10 cellular contexts compared by ENCODE assay signal in genomic region chr11:128713595-128713994, GRCh38. TPM values are rescaled to one million over a fixed set of nuclear protein-coding genes. Genes with fewer than 3 reads are reported as not detected.
A peak's percentile ranks its signal among the peaks of the same experiment; 100 is the strongest.
DNase-seq lines count a peak whose midpoint lies in the region; ATAC-seq and TF ChIP-seq lines count a peak whose summit lies in the region.
"Had no signal": no experiment of that assay in that cellular context is flagged by ENCODE, and none has a peak within 500 bp of the region (broad histone marks: within the 10 kb centered on the region; RNA-seq: fewer than 3 reads in every experiment).

No MANE protein-coding gene starts in this region.

- H3K27me3 Mint-ChIP-seq in activated T-cell treated with anti-CD3 and anti-CD28 coated beads, Interleukin-2, amount 50 U/mL, for 72 hours (ENCODE audit: low read depth), result no peaks in the 10 kb centered on the region
- no peaks in the 10 kb centered on the region for H3K27me3 Mint-ChIP-seq in activated T-cell treated with anti-CD3 and anti-CD28 coated beads, Interleukin-2, amount 50 U/mL, for 4 hours (ENCODE audit: low read depth)
- peaks cover 2% of the 10 kb centered on the region for H3K27me3 Mint-ChIP-seq in IgD-negative memory B cell

- no peak for DNase-seq in activated T-cell treated with anti-CD3 and anti-CD28 coated beads, Interleukin-2, amount 50 U/mL, for 72 hours
- DNase-seq in activated T-cell treated with anti-CD3 and anti-CD28 coated beads, Interleukin-2, amount 50 U/mL, for 4 hours, result no peak
- no peak for DNase-seq in activated naive CD4-positive, alpha-beta T cell treated with anti-CD3 and anti-CD28 coated beads, Interleukin-2, amount 50 U/mL, for 72 hours (ENCODE audit: low spot score in 2 of 2)
- no peak for DNase-seq in stimulated activated effector memory CD8-positive, alpha-beta T cell treated with anti-CD3 and anti-CD28 coated beads, Interleukin-12 subunit alpha, Interleukin-12 subunit beta, amount 100 ng/mL, for 72 hours (ENCODE audit: low spot score in 2 of 2)
- no peak for DNase-seq in BE2C
- no peak for DNase-seq in NCI-H1436 treated with DMSO at 0.1 percent for 48 hours (lab: John Stamatoyannopoulos, UW)
- no peak for DNase-seq in LoVo (ENCODE audit: low spot score)
- DNase-seq: NCI-H2081 treated with DMSO at 0.1 percent for 48 hours had no signal

- H3K4me3 Mint-ChIP-seq in activated T-cell treated with anti-CD3 and anti-CD28 coated beads, Interleukin-2, amount 50 U/mL, for 72 hours, result peak overlapping the region; percentile 16 to 79
- no peak overlapping the region for H3K4me3 Mint-ChIP-seq in activated T-cell treated with anti-CD3 and anti-CD28 coated beads, Interleukin-2, amount 50 U/mL, for 4 hours
- H3K4me3 Mint-ChIP-seq in IgD-negative memory B cell, result peak overlapping the region; percentile 31 to 85 (median 65)
- peak overlapping the region; percentile 79 for H3K4me3 Mint-ChIP-seq in stimulated activated effector memory CD8-positive, alpha-beta T cell treated with anti-CD3 and anti-CD28 coated beads, Interleukin-12 subunit alpha, Interleukin-12 subunit beta, amount 100 ng/mL, for 72 hours

- H3K27me3 ChIP-seq in BE2C, result no peaks in the 10 kb centered on the region

- no peaks in the 10 kb centered on the region for H3K9me3 ChIP-seq in BE2C

- H3K9me3 Mint-ChIP-seq in activated T-cell treated with anti-CD3 and anti-CD28 coated beads, Interleukin-2, amount 50 U/mL, for 72 hours, result peaks cover 3 to 7% of the 10 kb centered on the region in 2 donors
- H3K9me3 Mint-ChIP-seq in activated T-cell treated with anti-CD3 and anti-CD28 coated beads, Interleukin-2, amount 50 U/mL, for 4 hours, result no peaks in the 10 kb centered on the region
- H3K9me3 Mint-ChIP-seq in IgD-negative memory B cell, result no peaks in the 10 kb centered on the region
- H3K9me3 Mint-ChIP-seq in activated naive CD4-positive, alpha-beta T cell treated with anti-CD3 and anti-CD28 coated beads, Interleukin-2, amount 50 U/mL, for 72 hours, result peaks cover 0 to 17% of the 10 kb centered on the region in 2 donors
- H3K9me3 Mint-ChIP-seq in stimulated activated effector memory CD8-positive, alpha-beta T cell treated with anti-CD3 and anti-CD28 coated beads, Interleukin-12 subunit alpha, Interleukin-12 subunit beta, amount 100 ng/mL, for 72 hours, result peaks cover 2% of the 10 kb centered on the region

- H3K36me3 ChIP-seq in BE2C, result no peaks in the 10 kb centered on the region
- H3K36me3 ChIP-seq: cardiac muscle cell had no signal

- peak; percentile 61 to 72 for ATAC-seq in activated T-cell treated with anti-CD3 and anti-CD28 coated beads, Interleukin-2, amount 50 U/mL, for 72 hours (replicated peaks in 1 of 2)
- no peak for ATAC-seq in activated T-cell treated with anti-CD3 and anti-CD28 coated beads, Interleukin-2, amount 50 U/mL, for 4 hours
- peak; percentile 40 to 42 for ATAC-seq in activated naive CD4-positive, alpha-beta T cell treated with anti-CD3 and anti-CD28 coated beads, Interleukin-2, amount 50 U/mL, for 72 hours
- ATAC-seq in stimulated activated effector memory CD8-positive, alpha-beta T cell treated with anti-CD3 and anti-CD28 coated beads, Interleukin-12 subunit alpha, Interleukin-12 subunit beta, amount 100 ng/mL, for 72 hours, result peak; percentile 79

- no peak for TF ChIP-seq CTCF in BE2C (IDR thresholded peaks at IDR 0.05; ENCODE audit: low read depth, low read length)

- H3K27ac Mint-ChIP-seq in activated T-cell treated with anti-CD3 and anti-CD28 coated beads, Interleukin-2, amount 50 U/mL, for 72 hours, result peak overlapping the region; percentile 94
- peak overlapping the region; percentile 93 to 94 (median 94) for H3K27ac Mint-ChIP-seq in IgD-negative memory B cell
- peak overlapping the region in 1 of 2 donors; percentile 67 for H3K27ac Mint-ChIP-seq in activated naive CD4-positive, alpha-beta T cell treated with anti-CD3 and anti-CD28 coated beads, Interleukin-2, amount 50 U/mL, for 72 hours
- H3K27ac Mint-ChIP-seq in stimulated activated effector memory CD8-positive, alpha-beta T cell treated with anti-CD3 and anti-CD28 coated beads, Interleukin-12 subunit alpha, Interleukin-12 subunit beta, amount 100 ng/mL, for 72 hours, result peak overlapping the region; percentile 99

- peaks cover 95% of the 10 kb centered on the region for H3K4me1 Mint-ChIP-seq in activated T-cell treated with anti-CD3 and anti-CD28 coated beads, Interleukin-2, amount 50 U/mL, for 72 hours (ENCODE audit: low read depth)
- H3K4me1 Mint-ChIP-seq in activated T-cell treated with anti-CD3 and anti-CD28 coated beads, Interleukin-2, amount 50 U/mL, for 4 hours (ENCODE audit: low read depth), result peaks cover 96% of the 10 kb centered on the region
- H3K4me1 Mint-ChIP-seq in IgD-negative memory B cell, result peaks cover 70 to 91% (median 83%) of the 10 kb centered on the region in 3 donors
- peaks cover 84% of the 10 kb centered on the region for H3K4me1 Mint-ChIP-seq in stimulated activated effector memory CD8-positive, alpha-beta T cell treated with anti-CD3 and anti-CD28 coated beads, Interleukin-12 subunit alpha, Interleukin-12 subunit beta, amount 100 ng/mL, for 72 hours

- H3K4me1 ChIP-seq in BE2C, result peaks cover 16% of the 10 kb centered on the region

- H3K4me3 ChIP-seq in BE2C (ENCODE audit: low read depth, low read length), result no peak overlapping the region
- H3K4me3 ChIP-seq: cardiac muscle cell had no signal

- peaks cover 0 to 6% of the 10 kb centered on the region in 2 donors for H3K36me3 Mint-ChIP-seq in activated T-cell treated with anti-CD3 and anti-CD28 coated beads, Interleukin-2, amount 50 U/mL, for 72 hours (ENCODE audit: insufficient read depth in 2 of 2)
- H3K36me3 Mint-ChIP-seq in activated T-cell treated with anti-CD3 and anti-CD28 coated beads, Interleukin-2, amount 50 U/mL, for 4 hours (ENCODE audit: insufficient read depth), result peaks cover 7% of the 10 kb centered on the region
- H3K36me3 Mint-ChIP-seq in IgD-negative memory B cell, result no peaks in the 10 kb centered on the region
- H3K36me3 Mint-ChIP-seq in activated naive CD4-positive, alpha-beta T cell treated with anti-CD3 and anti-CD28 coated beads, Interleukin-2, amount 50 U/mL, for 72 hours, result peaks cover 0 to 34% of the 10 kb centered on the region in 2 donors
- H3K36me3 Mint-ChIP-seq in stimulated activated effector memory CD8-positive, alpha-beta T cell treated with anti-CD3 and anti-CD28 coated beads, Interleukin-12 subunit alpha, Interleukin-12 subunit beta, amount 100 ng/mL, for 72 hours, result peaks cover 23% of the 10 kb centered on the region

RNA-seq across cellular contexts. Expression of gene FLI1, which starts 19.7 kb away (rescaled TPM):
- total RNA-seq in activated T-cell treated with anti-CD3 and anti-CD28 coated beads, Interleukin-2, amount 50 U/mL, for 72 hours, result 10 to 100 TPM; 48.6 to 58.5 TPM
- total RNA-seq in activated T-cell treated with anti-CD3 and anti-CD28 coated beads, Interleukin-2, amount 50 U/mL, for 4 hours, result 10 to 100 TPM; 18.1 to 22.7 (median 21.7) TPM
- 113 TPM for polyA plus RNA-seq in IgD-negative memory B cell
- total RNA-seq in activated naive CD4-positive, alpha-beta T cell treated with anti-CD3 and anti-CD28 coated beads, Interleukin-2, amount 50 U/mL, for 72 hours, result 10 to 100 TPM; 44.4 to 69.4 TPM
- 2.7 TPM for polyA plus RNA-seq in BE2C (2012; ENCODE audit: insufficient read depth, insufficient read length, low read depth)

Comparison
In these comparisons a context has a peak if more than half of its experiments do, and no peak if none do; other contexts are left out.
1. ATAC-seq: peak in activated T-cell treated with anti-CD3 and anti-CD28 coated beads, Interleukin-2, amount 50 U/mL, for 72 hours (2 of 2), activated naive CD4-positive, alpha-beta T cell treated with anti-CD3 and anti-CD28 coated beads, Interleukin-2, amount 50 U/mL, for 72 hours (2 of 2) and stimulated activated effector memory CD8-positive, alpha-beta T cell treated with anti-CD3 and anti-CD28 coated beads, Interleukin-12 subunit alpha, Interleukin-12 subunit beta, amount 100 ng/mL, for 72 hours (single experiment); none in activated T-cell treated with anti-CD3 and anti-CD28 coated beads, Interleukin-2, amount 50 U/mL, for 4 hours (0 of 2).